Comparison of ENCODE assay signal across 8 cellular contexts in the genomic region with DNA sequence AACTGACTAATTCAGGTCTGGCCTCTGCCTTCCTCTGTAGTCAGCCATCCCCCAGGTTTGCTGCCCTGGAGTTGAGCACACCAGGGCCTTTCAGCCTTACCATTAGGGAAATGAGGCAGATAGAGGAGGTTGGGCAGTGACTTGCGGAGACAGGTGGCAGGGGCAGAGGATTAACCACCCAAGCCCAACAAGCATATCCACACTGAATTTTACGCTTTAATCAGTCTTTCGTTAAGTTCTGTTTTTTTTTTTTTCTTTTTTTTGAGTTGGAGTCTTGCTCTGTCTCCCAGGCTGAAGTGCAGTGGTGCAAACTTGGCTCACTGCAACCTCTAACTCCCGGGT.
DNase-seq lines count a peak whose midpoint lies in the region; ATAC-seq and TF ChIP-seq lines count a peak whose summit lies in the region.

No MANE protein-coding gene starts in this region.

- no peaks in the 10 kb centered on the region for H3K36me3 ChIP-seq in mucosa of descending colon (ENCODE audit: low read depth)
- H3K36me3 ChIP-seq in brain microvascular endothelial cell (replicated peaks), result no peaks in the 10 kb centered on the region

- peak; percentile 73 for DNase-seq in RPMI8226
- no peak for DNase-seq in mucosa of descending colon
- no peak for DNase-seq in posterior vena cava (ENCODE audit: low spot score)
- no peak for DNase-seq in progenitor cell of endocrine pancreas (ENCODE audit: low spot score, unreplicated experiment)
- DNase-seq in NCI-H2227 treated with DMSO at 0.1 percent for 48 hours (lab: John Stamatoyannopoulos, UW), result no peak
- no peak for DNase-seq in brain microvascular endothelial cell

- H3K4me1 Mint-ChIP-seq in progenitor cell of endocrine pancreas (ENCODE audit: low read depth), result peaks cover 14% of the 10 kb centered on the region

- no peaks in the 10 kb centered on the region for H3K9me3 ChIP-seq in mucosa of descending colon

- TF ChIP-seq CTCF in mucosa of descending colon (IDR thresholded peaks at IDR 0.05) (no peak), progenitor cell of endocrine pancreas (IDR thresholded peaks at IDR 0.05; ENCODE audit: unreplicated experiment) (no peak), brain microvascular endothelial cell (IDR thresholded peaks at IDR 0.05; ENCODE audit: low read depth, low read length, missing control alignments) (no peak)

- H3K27ac Mint-ChIP-seq in progenitor cell of endocrine pancreas, result no peak overlapping the region

- H3K4me3 Mint-ChIP-seq in progenitor cell of endocrine pancreas (ENCODE audit: low read depth), result no peak overlapping the region

- in situ Hi-C loops in brain microvascular endothelial cell (cut with HindIII; ENCODE audit: low pct_ligation_motif_present, low sequenced_read_pairs), result no loop called here

- ATAC-seq in HG02885 (IDR thresholded peaks at IDR 0.05; ENCODE audit: poor library complexity, unreplicated experiment), result peak; percentile 71
- peak; percentile 20 for ATAC-seq in mucosa of descending colon

- intact Hi-C loops in mucosa of descending colon (cut with DNase I, micrococcal nuclease) (no loop called here), posterior vena cava (cut with DNase I) (no loop called here)

- H3K27me3 ChIP-seq in brain microvascular endothelial cell (replicated peaks), result no peaks in the 10 kb centered on the region

- peaks cover 22% of the 10 kb centered on the region for H3K4me1 ChIP-seq in mucosa of descending colon (ENCODE audit: low read depth)

- H3K27me3 Mint-ChIP-seq in progenitor cell of endocrine pancreas, result no peaks in the 10 kb centered on the region

- no peak overlapping the region for H3K27ac ChIP-seq in brain microvascular endothelial cell

- H3K9me3 Mint-ChIP-seq in progenitor cell of endocrine pancreas (ENCODE audit: low read depth), result no peaks in the 10 kb centered on the region

- peak; percentile 25 for TF ChIP-seq POLR2A in GM19099 (IDR thresholded peaks at IDR 0.05; ENCODE audit: extremely low read depth, insufficient read length, low read depth)

- H3K4me3 ChIP-seq in mucosa of descending colon (no peak overlapping the region), brain microvascular endothelial cell (ENCODE audit: low read depth, low read length) (no peak overlapping the region)

- H3K36me3 Mint-ChIP-seq in progenitor cell of endocrine pancreas (ENCODE audit: insufficient read depth), result no peaks in the 10 kb centered on the region
